ENCODE assay signal across 9 cellular contexts in the genomic region with DNA sequence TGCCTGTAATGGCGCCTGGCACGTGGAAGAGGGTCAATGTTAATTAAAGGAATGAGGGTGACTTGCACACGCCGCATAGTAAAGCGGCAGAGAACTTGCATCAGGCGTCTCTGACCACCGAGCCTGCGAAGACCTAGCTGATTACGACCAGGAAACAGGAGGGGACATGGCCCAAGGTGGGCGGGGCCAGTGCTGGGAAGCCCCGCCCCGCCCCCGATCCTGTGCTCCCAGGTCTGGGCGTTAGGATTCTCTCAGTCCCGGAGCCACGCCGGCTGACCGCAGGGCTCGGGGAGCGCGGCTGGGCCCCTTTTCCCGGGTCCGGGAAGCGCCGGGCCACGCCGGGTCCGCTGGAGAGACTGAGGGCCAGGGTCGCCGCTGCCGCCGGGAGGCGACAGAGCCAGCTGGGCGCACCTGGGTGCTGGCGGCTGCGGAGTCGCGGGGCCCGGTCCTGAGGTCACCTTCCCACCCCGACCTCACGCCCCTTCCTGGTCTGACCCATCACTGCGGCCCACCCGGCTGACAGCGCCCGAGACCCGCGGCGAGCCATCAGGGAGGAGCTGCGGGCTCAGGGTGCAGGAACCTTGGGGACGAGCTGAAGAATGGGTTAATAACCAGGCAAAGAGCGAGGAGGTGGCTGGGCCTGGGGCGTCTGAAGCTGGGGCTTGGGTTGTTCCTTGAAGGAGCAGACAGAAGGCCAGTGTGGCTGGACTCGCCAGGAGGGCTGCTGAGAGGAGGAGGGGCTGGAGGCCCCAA. TPM values are rescaled to one million over a fixed set of nuclear protein-coding genes. Genes with fewer than 3 reads are reported as not detected.
DNase-seq lines count a peak whose midpoint lies in the region; ATAC-seq, FAIRE-seq and TF ChIP-seq lines count a peak whose summit lies in the region.
"Had no signal": no experiment of that assay in that cellular context is flagged by ENCODE, and none has a peak within 500 bp of the region (broad histone marks: within the 10 kb centered on the region; RNA-seq: fewer than 3 reads in every experiment).

No MANE protein-coding gene starts in this region.

- peak; percentile 60 for ATAC-seq in GM21717 (IDR thresholded peaks at IDR 0.05; ENCODE audit: unreplicated experiment)

- FAIRE-seq in H54 (lab: Jason Lieb, UNC), result no peak

- no peaks in the 10 kb centered on the region for H3K79me2 ChIP-seq in MM.1S (ENCODE audit: low read length)

- H3K36me3 ChIP-seq in MM.1S (replicated peaks; ENCODE audit: insufficient read depth, low read length), result no peaks in the 10 kb centered on the region

- H3K9ac ChIP-seq in MM.1S (ENCODE audit: low read length), result 0 out of 2 replicates have a peak overlapping the region, but pooled peaks have one; percentile 27

- H3K4me1 Mint-ChIP-seq in neural crest cell, result peaks cover 4% of the 10 kb centered on the region

- H3K36me3 Mint-ChIP-seq in neural crest cell (ENCODE audit: low read depth), result no peaks in the 10 kb centered on the region

- peak overlapping the region; percentile 88 for H3K4me2 ChIP-seq in MM.1S (ENCODE audit: low read depth, low read length)

- H3K4me1 ChIP-seq in MM.1S (ENCODE audit: low read length), result no peaks in the 10 kb centered on the region

- H4K20me1 ChIP-seq in MM.1S (ENCODE audit: insufficient read depth, low read length), result no peaks in the 10 kb centered on the region

- H3K4me3 ChIP-seq in MM.1S (ENCODE audit: low read length) (peak overlapping the region; percentile 68), epithelial cell of esophagus (ENCODE audit: low read length) (peak overlapping the region; percentile 18)

- H3K4me3 Mint-ChIP-seq in neural crest cell, result peak overlapping the region; percentile 59

- TF ChIP-seq POLR2A in GM15510 (IDR thresholded peaks at IDR 0.05; ENCODE audit: borderline replicate concordance, extremely low read depth, insufficient read length) (peak; percentile 64), H54 (IDR thresholded peaks at IDR 0.05; ENCODE audit: low read depth, low read length) (no peak)

- no peaks in the 10 kb centered on the region for H3F3A ChIP-seq in MM.1S (ENCODE audit: insufficient read depth, low read length)

- H3K27me3 ChIP-seq in MM.1S (replicated peaks; ENCODE audit: insufficient read depth, low read length), result no peaks in the 10 kb centered on the region

- H3K27ac ChIP-seq in MM.1S (ENCODE audit: low read length), result no peak overlapping the region

- no peak for TF ChIP-seq CTCF in MM.1S (IDR thresholded peaks at IDR 0.05; ENCODE audit: low read length)
- TF ChIP-seq CTCF in epithelial cell of esophagus (IDR thresholded peaks at IDR 0.05; ENCODE audit: insufficient read depth, low read depth, low read length, missing control alignments), result no peak
- TF ChIP-seq CTCF in neural crest cell (conservative IDR thresholded peaks at IDR 0.05), result peak; percentile 28

- H3K9me3 Mint-ChIP-seq in neural crest cell, result no peaks in the 10 kb centered on the region

- no peak overlapping the region for H3K27ac Mint-ChIP-seq in neural crest cell (ENCODE audit: unreplicated experiment)

- H3K9me3 ChIP-seq in MM.1S (replicated peaks; ENCODE audit: insufficient read depth, low read length), result no peaks in the 10 kb centered on the region

- DNase-seq in MM.1S, result peak; percentile 13
- DNase-seq in epithelial cell of esophagus (ENCODE audit: low read depth), result peak; percentile 43
- DNase-seq in neural crest cell (ENCODE audit: low read depth, low spot score), result peak; percentile 45
- DNase-seq in cortex of kidney (lab: John Stamatoyannopoulos, UW), result no peak
- no peak for DNase-seq in NCI-H345 (lab: John Stamatoyannopoulos, UW)
- DNase-seq in H54 (ENCODE audit: insufficient read length, low spot score), result no peak

- peaks cover 79% of the 10 kb centered on the region for H3K27me3 Mint-ChIP-seq in neural crest cell (ENCODE audit: low read depth)

- H3K9me2 ChIP-seq in MM.1S (replicated peaks; ENCODE audit: insufficient read depth, low read length), result no peaks in the 10 kb centered on the region

- H2AFZ ChIP-seq in MM.1S (ENCODE audit: low read length), result peak overlapping the region; percentile 94

RNA-seq across cellular contexts. Expression of gene GRID1, which starts 23.0 kb away (rescaled TPM):
- total RNA-seq in neural crest cell, result 1.1 and 1.2 TPM in 2 replicates
- total RNA-seq: T-helper 2 cell treated with Interferon-gamma antibody and Interleukin-4, amounts not matched to agents 100 ng/mL and 5 ng/mL, for 36 hours had no signal

Comparison
In these comparisons a context has a peak if more than half of its experiments do, and no peak if none do; other contexts are left out.
1. DNase-seq: peak in MM.1S (single experiment), epithelial cell of esophagus (single experiment) and neural crest cell (single experiment); none in cortex of kidney (single experiment), NCI-H345 (single experiment) and H54 (single experiment).